ENCODE assay signal across 1 cellular context in the genomic region with DNA sequence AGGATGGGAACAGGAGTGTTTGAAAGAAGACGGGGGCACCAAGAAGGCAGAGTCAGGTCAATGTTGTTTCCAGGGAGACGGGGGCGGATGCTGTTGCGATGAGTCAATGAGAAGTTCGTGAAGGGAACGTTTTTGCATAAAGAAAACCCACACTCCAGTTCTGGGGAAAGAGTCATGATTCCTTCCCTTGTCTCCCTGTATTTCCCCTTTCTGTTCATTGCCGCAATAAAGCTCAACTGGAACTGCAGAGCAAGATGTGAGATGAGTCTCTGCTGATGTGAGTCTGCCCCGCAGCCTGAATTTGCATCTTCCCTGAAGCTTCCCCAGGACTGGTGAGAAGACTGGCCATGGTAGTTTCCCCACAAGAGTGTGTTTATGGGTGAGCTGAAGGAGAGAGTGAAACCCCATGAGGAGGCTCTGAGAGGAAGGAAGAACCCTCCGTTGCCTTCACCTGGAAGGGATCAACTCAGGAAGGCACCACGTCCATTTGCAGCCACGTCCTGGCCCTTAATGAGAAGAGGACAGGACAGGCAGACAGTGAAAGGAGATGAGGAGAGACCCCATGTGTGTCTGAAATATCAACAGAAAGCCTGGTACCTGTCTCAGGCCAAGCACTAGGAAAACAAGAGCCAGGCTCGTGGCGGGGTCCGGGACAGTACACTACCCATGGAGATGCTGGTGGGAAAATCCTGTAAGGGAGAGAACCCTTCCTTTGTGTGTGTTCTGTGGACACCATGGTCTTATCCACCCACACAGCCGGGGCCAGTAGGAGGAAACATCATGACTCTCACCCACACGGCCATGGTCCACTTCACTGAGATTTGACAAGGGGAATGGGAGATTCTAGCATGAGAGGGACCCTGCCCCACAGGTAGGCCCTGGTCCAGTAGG.
TF ChIP-seq lines count a peak whose summit lies in the region.

No MANE protein-coding gene starts in this region.

TF ChIP-seq in HepG2, 621 proteins besides CTCF, POLR2A, EP300 and RAD21:
- no peak for TF ChIP-seq SNAPC4 (CRISPR knock-in tag; IDR thresholded peaks at IDR 0.05)
- no peak for TF ChIP-seq GPN1 (CRISPR knock-in tag; IDR thresholded peaks at IDR 0.05; ENCODE audit: borderline replicate concordance)
- TF ChIP-seq, protein P1, sequence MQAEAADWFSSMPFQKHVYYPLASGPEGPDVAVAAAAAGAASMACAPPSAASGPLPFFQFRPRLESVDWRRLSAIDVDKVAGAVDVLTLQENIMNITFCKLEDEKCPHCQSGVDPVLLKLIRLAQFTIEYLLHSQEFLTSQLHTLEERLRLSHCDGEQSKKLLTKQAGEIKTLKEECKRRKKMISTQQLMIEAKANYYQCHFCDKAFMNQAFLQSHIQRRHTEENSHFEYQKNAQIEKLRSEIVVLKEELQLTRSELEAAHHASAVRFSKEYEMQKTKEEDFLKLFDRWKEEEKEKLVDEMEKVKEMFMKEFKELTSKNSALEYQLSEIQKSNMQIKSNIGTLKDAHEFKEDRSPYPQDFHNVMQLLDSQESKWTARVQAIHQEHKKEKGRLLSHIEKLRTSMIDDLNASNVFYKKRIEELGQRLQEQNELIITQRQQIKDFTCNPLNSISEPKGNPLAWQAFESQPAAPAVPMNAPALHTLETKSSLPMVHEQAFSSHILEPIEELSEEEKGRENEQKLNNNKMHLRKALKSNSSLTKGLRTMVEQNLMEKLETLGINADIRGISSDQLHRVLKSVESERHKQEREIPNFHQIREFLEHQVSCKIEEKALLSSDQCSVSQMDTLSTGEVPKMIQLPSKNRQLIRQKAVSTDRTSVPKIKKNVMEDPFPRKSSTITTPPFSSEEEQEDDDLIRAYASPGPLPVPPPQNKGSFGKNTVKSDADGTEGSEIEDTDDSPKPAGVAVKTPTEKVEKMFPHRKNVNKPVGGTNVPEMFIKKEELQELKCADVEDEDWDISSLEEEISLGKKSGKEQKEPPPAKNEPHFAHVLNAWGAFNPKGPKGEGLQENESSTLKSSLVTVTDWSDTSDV (CRISPR knock-in tag; IDR thresholded peaks at IDR 0.05), result no peak
- TF ChIP-seq, protein P2, sequence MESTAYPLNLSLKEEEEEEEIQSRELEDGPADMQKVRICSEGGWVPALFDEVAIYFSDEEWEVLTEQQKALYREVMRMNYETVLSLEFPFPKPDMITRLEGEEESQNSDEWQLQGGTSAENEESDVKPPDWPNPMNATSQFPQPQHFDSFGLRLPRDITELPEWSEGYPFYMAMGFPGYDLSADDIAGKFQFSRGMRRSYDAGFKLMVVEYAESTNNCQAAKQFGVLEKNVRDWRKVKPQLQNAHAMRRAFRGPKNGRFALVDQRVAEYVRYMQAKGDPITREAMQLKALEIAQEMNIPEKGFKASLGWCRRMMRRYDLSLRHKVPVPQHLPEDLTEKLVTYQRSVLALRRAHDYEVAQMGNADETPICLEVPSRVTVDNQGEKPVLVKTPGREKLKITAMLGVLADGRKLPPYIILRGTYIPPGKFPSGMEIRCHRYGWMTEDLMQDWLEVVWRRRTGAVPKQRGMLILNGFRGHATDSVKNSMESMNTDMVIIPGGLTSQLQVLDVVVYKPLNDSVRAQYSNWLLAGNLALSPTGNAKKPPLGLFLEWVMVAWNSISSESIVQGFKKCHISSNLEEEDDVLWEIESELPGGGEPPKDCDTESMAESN (CRISPR knock-in tag; conservative IDR thresholded peaks at IDR 0.05), result no peak
- TF ChIP-seq CENPT (CRISPR knock-in tag; IDR thresholded peaks at IDR 0.05; ENCODE audit: low read depth), result no peak
- TF ChIP-seq, protein P3, sequence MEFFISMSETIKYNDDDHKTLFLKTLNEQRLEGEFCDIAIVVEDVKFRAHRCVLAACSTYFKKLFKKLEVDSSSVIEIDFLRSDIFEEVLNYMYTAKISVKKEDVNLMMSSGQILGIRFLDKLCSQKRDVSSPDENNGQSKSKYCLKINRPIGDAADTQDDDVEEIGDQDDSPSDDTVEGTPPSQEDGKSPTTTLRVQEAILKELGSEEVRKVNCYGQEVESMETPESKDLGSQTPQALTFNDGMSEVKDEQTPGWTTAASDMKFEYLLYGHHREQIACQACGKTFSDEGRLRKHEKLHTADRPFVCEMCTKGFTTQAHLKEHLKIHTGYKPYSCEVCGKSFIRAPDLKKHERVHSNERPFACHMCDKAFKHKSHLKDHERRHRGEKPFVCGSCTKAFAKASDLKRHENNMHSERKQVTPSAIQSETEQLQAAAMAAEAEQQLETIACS (CRISPR knock-in tag; IDR thresholded peaks at IDR 0.05), result no peak
- TF ChIP-seq HCFC1 (IDR thresholded peaks at IDR 0.05; ENCODE audit: low read depth, low read length), result no peak
- TF ChIP-seq, protein P4, sequence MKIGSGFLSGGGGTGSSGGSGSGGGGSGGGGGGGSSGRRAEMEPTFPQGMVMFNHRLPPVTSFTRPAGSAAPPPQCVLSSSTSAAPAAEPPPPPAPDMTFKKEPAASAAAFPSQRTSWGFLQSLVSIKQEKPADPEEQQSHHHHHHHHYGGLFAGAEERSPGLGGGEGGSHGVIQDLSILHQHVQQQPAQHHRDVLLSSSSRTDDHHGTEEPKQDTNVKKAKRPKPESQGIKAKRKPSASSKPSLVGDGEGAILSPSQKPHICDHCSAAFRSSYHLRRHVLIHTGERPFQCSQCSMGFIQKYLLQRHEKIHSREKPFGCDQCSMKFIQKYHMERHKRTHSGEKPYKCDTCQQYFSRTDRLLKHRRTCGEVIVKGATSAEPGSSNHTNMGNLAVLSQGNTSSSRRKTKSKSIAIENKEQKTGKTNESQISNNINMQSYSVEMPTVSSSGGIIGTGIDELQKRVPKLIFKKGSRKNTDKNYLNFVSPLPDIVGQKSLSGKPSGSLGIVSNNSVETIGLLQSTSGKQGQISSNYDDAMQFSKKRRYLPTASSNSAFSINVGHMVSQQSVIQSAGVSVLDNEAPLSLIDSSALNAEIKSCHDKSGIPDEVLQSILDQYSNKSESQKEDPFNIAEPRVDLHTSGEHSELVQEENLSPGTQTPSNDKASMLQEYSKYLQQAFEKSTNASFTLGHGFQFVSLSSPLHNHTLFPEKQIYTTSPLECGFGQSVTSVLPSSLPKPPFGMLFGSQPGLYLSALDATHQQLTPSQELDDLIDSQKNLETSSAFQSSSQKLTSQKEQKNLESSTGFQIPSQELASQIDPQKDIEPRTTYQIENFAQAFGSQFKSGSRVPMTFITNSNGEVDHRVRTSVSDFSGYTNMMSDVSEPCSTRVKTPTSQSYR (CRISPR knock-in tag; IDR thresholded peaks at IDR 0.05; ENCODE audit: borderline replicate concordance), result no peak
- TF ChIP-seq ETS1 (CRISPR knock-in tag; IDR thresholded peaks at IDR 0.05), result no peak
- no peak for TF ChIP-seq ZNF230 (CRISPR knock-in tag; IDR thresholded peaks at IDR 0.05)
- no peak for TF ChIP-seq PHF5A (CRISPR knock-in tag; IDR thresholded peaks at IDR 0.05; ENCODE audit: low read depth, unreplicated experiment)
- no peak for TF ChIP-seq MED1 (CRISPR knock-in tag; IDR thresholded peaks at IDR 0.05)
